ENCODE assay signal across 8 cellular contexts in genomic region chr3:76107935-76108570, GRCh38.
DNase-seq lines count a peak whose midpoint lies in the region; ATAC-seq and TF ChIP-seq lines count a peak whose summit lies in the region.

No MANE protein-coding gene starts in this region.

- H3K4me1 ChIP-seq in Peyer's patch = no peaks in the 10 kb centered on the region
- H3K4me1 ChIP-seq in stomach = no peaks in the 10 kb centered on the region

- no peaks in the 10 kb centered on the region for H3K36me3 ChIP-seq in Peyer's patch
- no peaks in the 10 kb centered on the region for H3K36me3 ChIP-seq in stomach

- DNase-seq in D341Med (ENCODE audit: low spot score) (peak; percentile 42), HCEC 1CT (peak; percentile 54), Peyer's patch (no peak), fibroblast of gingiva (ENCODE audit: low read depth) (peak; percentile 35), retinal pigment epithelial cell (ENCODE audit: low read depth) (no peak), NCI-H2196 treated with DMSO at 0.1 percent for 48 hours (lab: John Stamatoyannopoulos, UW; ENCODE audit: unreplicated experiment) (no peak), stomach (no peak)

- H3K4me3 ChIP-seq in Peyer's patch (no peak overlapping the region), retinal pigment epithelial cell (ENCODE audit: low read length) (no peak overlapping the region), stomach (no peak overlapping the region)

- TF ChIP-seq POLR2A in Peyer's patch (IDR thresholded peaks at IDR 0.05) (no peak), stomach (IDR thresholded peaks at IDR 0.05) (no peak)

- no peak for TF ChIP-seq EP300 in stomach (IDR thresholded peaks at IDR 0.05)

- H3K27me3 ChIP-seq in Peyer's patch (no peaks in the 10 kb centered on the region), stomach (no peaks in the 10 kb centered on the region)

- 2 to 6% (median 5%) methylated on average over 5 of the region's 5 CpGs for WGBS in stomach, 5 donors

- TF ChIP-seq CTCF in Peyer's patch (IDR thresholded peaks at IDR 0.05) (peak in 4 of 6 experiments; percentile 22 to 47 (median 44)), retinal pigment epithelial cell (conservative IDR thresholded peaks at IDR 0.05; ENCODE audit: low read depth, low read length) (peak; percentile 79), stomach (IDR thresholded peaks at IDR 0.05) (peak in 3 of 7 experiments; percentile 24 to 42 (median 38))

- ATAC-seq in GM19455 (IDR thresholded peaks at IDR 0.05; ENCODE audit: unreplicated experiment) = no peak

- H3K9me3 ChIP-seq in Peyer's patch (no peaks in the 10 kb centered on the region), stomach (no peaks in the 10 kb centered on the region)

- intact Hi-C loops in stomach (cut with DNase I; ENCODE audit: low total_unique reads) = no loop called here

- H3K27ac ChIP-seq in Peyer's patch = no peak overlapping the region
- H3K27ac ChIP-seq in stomach = no peak overlapping the region

Comparison
In these comparisons a context has a peak if more than half of its experiments do, and no peak if none do; other contexts are left out.
1. DNase-seq: peak in D341Med (single experiment), HCEC 1CT (single experiment) and fibroblast of gingiva (single experiment); none in Peyer's patch (0 of 3), retinal pigment epithelial cell (single experiment), NCI-H2196 treated with DMSO at 0.1 percent for 48 hours (single experiment) and stomach (single experiment).